Comparison of ENCODE assay signal across 16 cellular contexts in the genomic region with DNA sequence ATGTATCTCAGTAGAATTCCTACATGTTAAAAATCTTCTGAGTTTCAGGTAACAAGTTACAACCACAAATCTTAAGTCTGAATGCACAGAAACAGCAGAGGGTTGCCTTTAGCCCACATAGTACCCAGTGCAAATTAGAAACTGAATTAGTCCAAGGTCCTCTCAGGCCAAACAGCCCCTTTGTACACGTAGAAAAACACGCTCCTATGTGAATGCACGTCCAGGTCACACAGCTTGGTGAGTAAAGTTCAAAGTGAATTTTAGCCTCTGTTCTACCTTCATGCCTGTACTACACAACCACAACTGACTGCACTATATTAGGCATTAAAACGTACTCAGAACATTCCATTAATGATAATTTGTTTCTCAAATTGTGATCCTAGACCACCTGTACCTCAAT. TPM values are rescaled to one million over a fixed set of nuclear protein-coding genes. Genes with fewer than 3 reads are reported as not detected.
DNase-seq lines count a peak whose midpoint lies in the region; ATAC-seq and TF ChIP-seq lines count a peak whose summit lies in the region.
"Had no signal": no experiment of that assay in that cellular context is flagged by ENCODE, and none has a peak within 500 bp of the region (broad histone marks: within the 10 kb centered on the region; RNA-seq: fewer than 3 reads in every experiment).

No MANE protein-coding gene starts in this region.

- no peaks in the 10 kb centered on the region for H4K20me1 ChIP-seq in OCI-LY3 (ENCODE audit: insufficient read depth, low read length)

- no peak overlapping the region for H3K27ac Mint-ChIP-seq in CD8-positive, alpha-beta memory T cell
- H3K27ac Mint-ChIP-seq: CD4-positive, alpha-beta T cell; HFFc6 had no signal

- TF ChIP-seq CTCF in OCI-LY3 (IDR thresholded peaks at IDR 0.05; ENCODE audit: low read depth, low read length): no peak
- no peak for TF ChIP-seq CTCF in foreskin keratinocyte (conservative IDR thresholded peaks at IDR 0.05)

- H3K36me3 ChIP-seq in OCI-LY3 (replicated peaks; ENCODE audit: low read depth, low read length): peaks cover 8% of the 10 kb centered on the region
- no peaks in the 10 kb centered on the region for H3K36me3 ChIP-seq in rectal smooth muscle tissue (ENCODE audit: control insufficient read depth, insufficient read depth, low read length)
- H3K36me3 ChIP-seq in CD8-positive, alpha-beta memory T cell (ENCODE audit: insufficient read depth, low read length): no peaks in the 10 kb centered on the region

- H3K36me3 Mint-ChIP-seq in CD8-positive, alpha-beta memory T cell: peaks cover 0 to 53% (median 11%) of the 10 kb centered on the region in 3 donors

- no peak overlapping the region for H3K4me3 Mint-ChIP-seq in CD8-positive, alpha-beta memory T cell
- H3K4me3 Mint-ChIP-seq: CD4-positive, alpha-beta T cell; HFFc6 had no signal

- H3K27me3 ChIP-seq in OCI-LY3 (ENCODE audit: low read depth, low read length) (no peaks in the 10 kb centered on the region), rectal smooth muscle tissue (ENCODE audit: control insufficient read depth, insufficient read depth, low read length) (no peaks in the 10 kb centered on the region), foreskin keratinocyte (no peaks in the 10 kb centered on the region)
- no peaks in the 10 kb centered on the region for H3K27me3 ChIP-seq in CD8-positive, alpha-beta memory T cell (ENCODE audit: insufficient read depth, low read length, poor library complexity, severe bottlenecking)

- CTCF ChIA-PET in CD8-positive, alpha-beta memory T cell (lab: Charles Lee): no interaction called here

- no peaks in the 10 kb centered on the region for H3K79me2 ChIP-seq in OCI-LY3 (ENCODE audit: low read length)

- DNase-seq in left lobe of liver (ENCODE audit: low spot score) (no peak), foreskin keratinocyte (no peak)
- DNase-seq in CD8-positive, alpha-beta memory T cell: no peak
- DNase-seq: ACHN; CD4-positive, alpha-beta T cell; DMS153; DMS79; GDM1; GOT3; H7; HFFc6 had no signal

- ATAC-seq in left lobe of liver: peak; percentile 95
- no peak for ATAC-seq in foreskin keratinocyte
- ATAC-seq in GM19452 (IDR thresholded peaks at IDR 0.05; ENCODE audit: unreplicated experiment): no peak
- ATAC-seq: HCT116 had no signal

- POLR2A ChIA-PET in CD8-positive, alpha-beta memory T cell (lab: Charles Lee): no interaction called here

- H3K4me3 ChIP-seq in OCI-LY3 (ENCODE audit: low read length): no peak overlapping the region
- H3K4me3 ChIP-seq in rectal smooth muscle tissue (ENCODE audit: low read length): no peak overlapping the region
- H3K4me3 ChIP-seq in CD8-positive, alpha-beta memory T cell (ENCODE audit: low read length): no peak overlapping the region

- H3K4me1 ChIP-seq in OCI-LY3 (ENCODE audit: low read length) (peaks cover 46% of the 10 kb centered on the region), rectal smooth muscle tissue (ENCODE audit: control insufficient read depth, insufficient read depth, low read length) (peaks cover 8% of the 10 kb centered on the region), foreskin keratinocyte (peaks cover 3% of the 10 kb centered on the region)
- H3K4me1 ChIP-seq in CD8-positive, alpha-beta memory T cell (ENCODE audit: insufficient read depth, low read length): peaks cover 3% of the 10 kb centered on the region

- H3K4me1 Mint-ChIP-seq in CD8-positive, alpha-beta memory T cell: peaks cover 7% of the 10 kb centered on the region in 3 donors

- H3K9ac ChIP-seq in OCI-LY3 (ENCODE audit: low read length) (no peak overlapping the region), rectal smooth muscle tissue (ENCODE audit: low read length) (no peak overlapping the region)

- no peaks in the 10 kb centered on the region for H3K9me3 ChIP-seq in OCI-LY3 (ENCODE audit: insufficient read depth, low read length)
- no peaks in the 10 kb centered on the region for H3K9me3 ChIP-seq in CD8-positive, alpha-beta memory T cell (ENCODE audit: low read length)

- H3K4me2 ChIP-seq in OCI-LY3 (ENCODE audit: low read length): peak overlapping the region; percentile 16

- H3K27ac ChIP-seq in OCI-LY3 (ENCODE audit: low read length) (no peak overlapping the region), rectal smooth muscle tissue (ENCODE audit: low read depth, low read length) (peak overlapping the region; percentile 68), foreskin keratinocyte (no peak overlapping the region)
- H3K27ac ChIP-seq in CD8-positive, alpha-beta memory T cell (ENCODE audit: low read depth, low read length): no peak overlapping the region
- H3K27ac ChIP-seq: C4-2B had no signal

- no peaks in the 10 kb centered on the region for H3K9me3 Mint-ChIP-seq in CD8-positive, alpha-beta memory T cell
- H3K9me3 Mint-ChIP-seq: CD4-positive, alpha-beta T cell; HFFc6 had no signal

- no peaks in the 10 kb centered on the region for H3K27me3 Mint-ChIP-seq in CD8-positive, alpha-beta memory T cell
- H3K27me3 Mint-ChIP-seq: CD4-positive, alpha-beta T cell had no signal

- H2AFZ ChIP-seq in OCI-LY3 (ENCODE audit: low read depth, low read length): no peak overlapping the region

RNA-seq across cellular contexts. Expression of a gene that starts 46.3 kb away (rescaled TPM):
- total RNA-seq in left lobe of liver: 6.6 TPM
- 22.2 and 25.3 TPM in 2 replicates for total RNA-seq in foreskin keratinocyte
- polyA plus RNA-seq in foreskin keratinocyte: 22.1 and 24.9 TPM in 2 replicates
- 10 to 100 TPM; 31.9 to 35.0 TPM for total RNA-seq in CD8-positive, alpha-beta memory T cell
- 78.3 TPM for polyA plus RNA-seq in CD8-positive, alpha-beta memory T cell

RNA-seq across cellular contexts. Expression of a gene that starts 48.6 kb away (rescaled TPM):
- total RNA-seq in left lobe of liver (8.3 TPM), foreskin keratinocyte (15.4 and 21.4 TPM in 2 replicates)
- 3.4 and 3.5 TPM in 2 replicates for polyA plus RNA-seq in foreskin keratinocyte
- 10 to 100 TPM; 17.5 to 18.6 TPM for total RNA-seq in CD8-positive, alpha-beta memory T cell
- 20.9 TPM for polyA plus RNA-seq in CD8-positive, alpha-beta memory T cell
